ENCODE assay signal across 20 cellular contexts in genomic region chr3:161558256-161558655, GRCh38.
A peak's percentile ranks its signal among the peaks of the same experiment; 100 is the strongest.
DNase-seq lines count a peak whose midpoint lies in the region; ATAC-seq and TF ChIP-seq lines count a peak whose summit lies in the region.
"Had no signal": no experiment of that assay in that cellular context is flagged by ENCODE, and none has a peak within 500 bp of the region (broad histone marks: within the 10 kb centered on the region; RNA-seq: fewer than 3 reads in every experiment).

No MANE protein-coding gene starts in this region.

- no peak for ATAC-seq in GM21786 (IDR thresholded peaks at IDR 0.05; ENCODE audit: unreplicated experiment)
- ATAC-seq: activated CD8-positive, alpha-beta T cell treated with anti-CD3 and anti-CD28 coated beads, Interleukin-2, amount 10 ng/mL, durations not matched to agents 7 days and 5 days; left colon; T-helper 17 cell had no signal

- peak overlapping the region; percentile 72; the same call in 1 of the 2 replicates for H3K27ac ChIP-seq in SK-N-MC
- H3K27ac ChIP-seq: Peyer's patch, uterus had no signal

- no peaks in the 10 kb centered on the region for H3K36me3 ChIP-seq in SK-N-MC (ENCODE audit: insufficient read depth, low read length)
- H3K36me3 ChIP-seq: Peyer's patch, uterus had no signal

- peak; percentile 4 for DNase-seq in AG10803 (ENCODE audit: low read depth)
- peak; percentile 6 for DNase-seq in LHCN-M2 (ENCODE audit: low read depth)
- DNase-seq in SK-N-MC (ENCODE audit: low read depth, low spot score) = no peak
- DNase-seq in kidney tubule cell (ENCODE audit: low spot score) = peak; percentile 41
- DNase-seq in activated gamma-delta T cell (lab: John Stamatoyannopoulos, UW) = no peak
- DNase-seq in iPS-NIHi11 (ENCODE audit: low spot score) = no peak
- DNase-seq in activated naive CD4-positive, alpha-beta T cell treated with Interleukin-2 at 50 U/mL for 16 hours = no peak
- DNase-seq: activated B cell treated with CpG ODN at 0.5 μM for 24 hours; activated CD8-positive, alpha-beta T cell treated with anti-CD3 and anti-CD28 coated beads, Interleukin-2, amount 10 ng/mL, durations not matched to agents 7 days and 5 days; activated T-cell treated with anti-CD3 and anti-CD28 coated beads, Interleukin-2, amount 50 U/mL, for 48 hours; CD8-positive, alpha-beta memory T cell; central memory CD4-positive, alpha-beta T cell; left colon; NCI-H1930; NCI-H524 treated with DMSO at 0.1 percent for 48 hours; Peyer's patch; stimulated activated CD4-positive, alpha-beta T cell treated with anti-CD3 and anti-CD28 coated beads, Interleukin-4, amount 100 ng/mL, for 1 hour; T-helper 17 cell; uterus had no signal

- H3K9me3 ChIP-seq in SK-N-MC (ENCODE audit: low read depth, low read length) = no peaks in the 10 kb centered on the region
- H3K9me3 ChIP-seq: Peyer's patch, uterus had no signal

- no peak for TF ChIP-seq CTCF in AG10803 (conservative IDR thresholded peaks at IDR 0.05; ENCODE audit: low read length)

- no peak overlapping the region for H3K9ac ChIP-seq in SK-N-MC (ENCODE audit: insufficient read length)

- H3K4me3 ChIP-seq in AG10803 (ENCODE audit: low read length) (no peak overlapping the region), SK-N-MC (no peak overlapping the region)
- H3K4me3 ChIP-seq: Peyer's patch, uterus had no signal

Comparison
In these comparisons a context has a peak if more than half of its experiments do, and no peak if none do; other contexts are left out.
1. DNase-seq: peak in AG10803 (single experiment), LHCN-M2 (single experiment) and kidney tubule cell (single experiment); none in SK-N-MC (single experiment), activated gamma-delta T cell (single experiment), iPS-NIHi11 (single experiment) and activated naive CD4-positive, alpha-beta T cell treated with Interleukin-2 at 50 U/mL for 16 hours (single experiment).